1 cellular context compared by ENCODE assay signal in the genomic region with DNA sequence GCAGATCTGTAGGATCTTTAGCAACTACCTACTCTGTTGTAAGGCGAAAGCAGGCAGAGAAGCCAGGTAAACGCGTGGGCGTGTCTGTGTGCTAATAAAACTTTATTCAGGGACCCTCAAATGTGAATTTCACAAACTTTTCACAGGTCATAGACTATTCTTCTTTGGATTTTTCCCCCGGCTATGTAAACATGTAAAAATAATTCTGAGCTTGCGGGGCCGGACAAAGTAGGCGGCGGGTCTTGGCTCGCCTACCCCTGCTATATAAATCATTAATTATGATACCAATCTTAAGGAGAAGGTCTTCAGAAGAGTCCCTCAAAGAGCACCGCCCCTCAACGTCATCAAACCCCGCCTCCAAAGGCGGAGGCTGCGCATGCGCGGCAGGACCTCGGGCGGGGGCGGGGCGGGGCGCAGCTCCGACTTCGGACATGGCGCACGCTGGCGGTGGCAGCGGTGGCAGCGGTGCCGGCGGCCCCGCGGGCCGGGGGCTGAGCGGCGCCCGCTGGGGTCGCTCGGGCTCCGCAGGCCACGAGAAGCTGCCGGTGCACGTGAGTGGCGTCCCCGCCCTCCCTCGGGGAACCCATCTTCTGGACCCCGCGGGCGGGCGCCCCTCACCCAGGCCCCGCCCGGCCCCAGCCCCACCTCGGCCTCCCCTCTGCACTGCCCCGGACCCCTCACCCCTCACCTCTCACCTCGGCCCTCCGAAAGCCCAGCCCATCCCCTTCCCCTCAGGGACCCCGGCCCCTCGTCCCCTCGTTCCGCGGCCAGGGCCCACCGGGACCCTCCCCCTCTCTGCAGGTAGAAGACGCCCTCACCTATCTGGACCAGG.
TF ChIP-seq lines count a peak whose summit lies in the region.

A gene with protein sequence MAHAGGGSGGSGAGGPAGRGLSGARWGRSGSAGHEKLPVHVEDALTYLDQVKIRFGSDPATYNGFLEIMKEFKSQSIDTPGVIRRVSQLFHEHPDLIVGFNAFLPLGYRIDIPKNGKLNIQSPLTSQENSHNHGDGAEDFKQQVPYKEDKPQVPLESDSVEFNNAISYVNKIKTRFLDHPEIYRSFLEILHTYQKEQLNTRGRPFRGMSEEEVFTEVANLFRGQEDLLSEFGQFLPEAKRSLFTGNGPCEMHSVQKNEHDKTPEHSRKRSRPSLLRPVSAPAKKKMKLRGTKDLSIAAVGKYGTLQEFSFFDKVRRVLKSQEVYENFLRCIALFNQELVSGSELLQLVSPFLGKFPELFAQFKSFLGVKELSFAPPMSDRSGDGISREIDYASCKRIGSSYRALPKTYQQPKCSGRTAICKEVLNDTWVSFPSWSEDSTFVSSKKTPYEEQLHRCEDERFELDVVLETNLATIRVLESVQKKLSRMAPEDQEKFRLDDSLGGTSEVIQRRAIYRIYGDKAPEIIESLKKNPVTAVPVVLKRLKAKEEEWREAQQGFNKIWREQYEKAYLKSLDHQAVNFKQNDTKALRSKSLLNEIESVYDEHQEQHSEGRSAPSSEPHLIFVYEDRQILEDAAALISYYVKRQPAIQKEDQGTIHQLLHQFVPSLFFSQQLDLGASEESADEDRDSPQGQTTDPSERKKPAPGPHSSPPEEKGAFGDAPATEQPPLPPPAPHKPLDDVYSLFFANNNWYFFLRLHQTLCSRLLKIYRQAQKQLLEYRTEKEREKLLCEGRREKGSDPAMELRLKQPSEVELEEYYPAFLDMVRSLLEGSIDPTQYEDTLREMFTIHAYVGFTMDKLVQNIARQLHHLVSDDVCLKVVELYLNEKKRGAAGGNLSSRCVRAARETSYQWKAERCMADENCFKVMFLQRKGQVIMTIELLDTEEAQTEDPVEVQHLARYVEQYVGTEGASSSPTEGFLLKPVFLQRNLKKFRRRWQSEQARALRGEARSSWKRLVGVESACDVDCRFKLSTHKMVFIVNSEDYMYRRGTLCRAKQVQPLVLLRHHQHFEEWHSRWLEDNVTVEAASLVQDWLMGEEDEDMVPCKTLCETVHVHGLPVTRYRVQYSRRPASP (plus strand): TSS at position 409 of the 832 bp plus-strand sequence. CDS start 23 bp downstream, at position 432.

TF ChIP-seq in SK-N-SH, 30 proteins besides CTCF, POLR2A, EP300 and RAD21:
- TF ChIP-seq, protein P1, sequence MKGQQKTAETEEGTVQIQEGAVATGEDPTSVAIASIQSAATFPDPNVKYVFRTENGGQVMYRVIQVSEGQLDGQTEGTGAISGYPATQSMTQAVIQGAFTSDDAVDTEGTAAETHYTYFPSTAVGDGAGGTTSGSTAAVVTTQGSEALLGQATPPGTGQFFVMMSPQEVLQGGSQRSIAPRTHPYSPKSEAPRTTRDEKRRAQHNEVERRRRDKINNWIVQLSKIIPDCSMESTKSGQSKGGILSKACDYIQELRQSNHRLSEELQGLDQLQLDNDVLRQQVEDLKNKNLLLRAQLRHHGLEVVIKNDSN (IDR thresholded peaks at IDR 0.05; ENCODE audit: borderline replicate concordance, low read depth), result no peak
- no peak for TF ChIP-seq FOXJ3 (CRISPR knock-in tag; IDR thresholded peaks at IDR 0.05)
- TF ChIP-seq RXRA (IDR thresholded peaks at IDR 0.05; ENCODE audit: borderline replicate concordance, low read depth), result no peak
- TF ChIP-seq RCOR1 (IDR thresholded peaks at IDR 0.05; ENCODE audit: low read length), result no peak
- TF ChIP-seq, protein P2, sequence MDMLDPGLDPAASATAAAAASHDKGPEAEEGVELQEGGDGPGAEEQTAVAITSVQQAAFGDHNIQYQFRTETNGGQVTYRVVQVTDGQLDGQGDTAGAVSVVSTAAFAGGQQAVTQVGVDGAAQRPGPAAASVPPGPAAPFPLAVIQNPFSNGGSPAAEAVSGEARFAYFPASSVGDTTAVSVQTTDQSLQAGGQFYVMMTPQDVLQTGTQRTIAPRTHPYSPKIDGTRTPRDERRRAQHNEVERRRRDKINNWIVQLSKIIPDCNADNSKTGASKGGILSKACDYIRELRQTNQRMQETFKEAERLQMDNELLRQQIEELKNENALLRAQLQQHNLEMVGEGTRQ (IDR thresholded peaks at IDR 0.05; ENCODE audit: borderline replicate concordance, low read depth, low read length), result no peak
- 0 out of 2 replicates have a peak, but pooled peaks have one; percentile 11 for TF ChIP-seq GATA2 (CRISPR knock-in tag; IDR thresholded peaks at IDR 0.05)
- no peak for TF ChIP-seq FOXM1 (IDR thresholded peaks at IDR 0.05; ENCODE audit: low read depth)
- no peak for TF ChIP-seq EZH2phosphoT487 (IDR thresholded peaks at IDR 0.05; ENCODE audit: borderline replicate concordance, low read depth)
- peak; percentile 81 for TF ChIP-seq MXI1 (IDR thresholded peaks at IDR 0.05; ENCODE audit: low read depth, low read length)
- peak; percentile 50 for TF ChIP-seq CHD2 (IDR thresholded peaks at IDR 0.05; ENCODE audit: low read length, partially characterized antibody)
- TF ChIP-seq GABPA (IDR thresholded peaks at IDR 0.05; ENCODE audit: low read depth), result no peak
- no peak for TF ChIP-seq RFX5 (IDR thresholded peaks at IDR 0.05; ENCODE audit: low read length)
- TF ChIP-seq MEF2A (IDR thresholded peaks at IDR 0.05; ENCODE audit: borderline replicate concordance, low read depth), result no peak
- peak; percentile 79 for TF ChIP-seq TAF1 (IDR thresholded peaks at IDR 0.05; ENCODE audit: borderline replicate concordance, low read depth, low read length)
- TF ChIP-seq NRF1 (IDR thresholded peaks at IDR 0.05; ENCODE audit: low read depth, low read length), result peak; percentile 93
- peak; percentile 53; the same call in 1 of the 2 replicates for TF ChIP-seq SIN3A (IDR thresholded peaks at IDR 0.05; ENCODE audit: borderline replicate concordance, low read depth, low read length)
- no peak for TF ChIP-seq TEAD4 (IDR thresholded peaks at IDR 0.05; ENCODE audit: borderline replicate concordance, insufficient read depth)
- TF ChIP-seq YY1 (IDR thresholded peaks at IDR 0.05; ENCODE audit: low read depth), result peak; percentile 73
- TF ChIP-seq POLR2AphosphoS5 (IDR thresholded peaks at IDR 0.05; ENCODE audit: low read depth, low read length), result peak; percentile 74
- TF ChIP-seq, protein P3, sequence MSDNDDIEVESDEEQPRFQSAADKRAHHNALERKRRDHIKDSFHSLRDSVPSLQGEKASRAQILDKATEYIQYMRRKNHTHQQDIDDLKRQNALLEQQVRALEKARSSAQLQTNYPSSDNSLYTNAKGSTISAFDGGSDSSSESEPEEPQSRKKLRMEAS (IDR thresholded peaks at IDR 0.05; ENCODE audit: low read depth), result no peak
- no peak for TF ChIP-seq TCF12 (IDR thresholded peaks at IDR 0.05)
- no peak for TF ChIP-seq FOSL2 (IDR thresholded peaks at IDR 0.05; ENCODE audit: borderline replicate concordance, low read depth)
- no peak for TF ChIP-seq NFIC (IDR thresholded peaks at IDR 0.05; ENCODE audit: borderline replicate concordance)
- TF ChIP-seq ELF1 (IDR thresholded peaks at IDR 0.05), result no peak
- TF ChIP-seq, protein P4, sequence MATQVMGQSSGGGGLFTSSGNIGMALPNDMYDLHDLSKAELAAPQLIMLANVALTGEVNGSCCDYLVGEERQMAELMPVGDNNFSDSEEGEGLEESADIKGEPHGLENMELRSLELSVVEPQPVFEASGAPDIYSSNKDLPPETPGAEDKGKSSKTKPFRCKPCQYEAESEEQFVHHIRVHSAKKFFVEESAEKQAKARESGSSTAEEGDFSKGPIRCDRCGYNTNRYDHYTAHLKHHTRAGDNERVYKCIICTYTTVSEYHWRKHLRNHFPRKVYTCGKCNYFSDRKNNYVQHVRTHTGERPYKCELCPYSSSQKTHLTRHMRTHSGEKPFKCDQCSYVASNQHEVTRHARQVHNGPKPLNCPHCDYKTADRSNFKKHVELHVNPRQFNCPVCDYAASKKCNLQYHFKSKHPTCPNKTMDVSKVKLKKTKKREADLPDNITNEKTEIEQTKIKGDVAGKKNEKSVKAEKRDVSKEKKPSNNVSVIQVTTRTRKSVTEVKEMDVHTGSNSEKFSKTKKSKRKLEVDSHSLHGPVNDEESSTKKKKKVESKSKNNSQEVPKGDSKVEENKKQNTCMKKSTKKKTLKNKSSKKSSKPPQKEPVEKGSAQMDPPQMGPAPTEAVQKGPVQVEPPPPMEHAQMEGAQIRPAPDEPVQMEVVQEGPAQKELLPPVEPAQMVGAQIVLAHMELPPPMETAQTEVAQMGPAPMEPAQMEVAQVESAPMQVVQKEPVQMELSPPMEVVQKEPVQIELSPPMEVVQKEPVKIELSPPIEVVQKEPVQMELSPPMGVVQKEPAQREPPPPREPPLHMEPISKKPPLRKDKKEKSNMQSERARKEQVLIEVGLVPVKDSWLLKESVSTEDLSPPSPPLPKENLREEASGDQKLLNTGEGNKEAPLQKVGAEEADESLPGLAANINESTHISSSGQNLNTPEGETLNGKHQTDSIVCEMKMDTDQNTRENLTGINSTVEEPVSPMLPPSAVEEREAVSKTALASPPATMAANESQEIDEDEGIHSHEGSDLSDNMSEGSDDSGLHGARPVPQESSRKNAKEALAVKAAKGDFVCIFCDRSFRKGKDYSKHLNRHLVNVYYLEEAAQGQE (IDR thresholded peaks at IDR 0.05; ENCODE audit: low read depth, low read length), result no peak
- TF ChIP-seq, protein P5, sequence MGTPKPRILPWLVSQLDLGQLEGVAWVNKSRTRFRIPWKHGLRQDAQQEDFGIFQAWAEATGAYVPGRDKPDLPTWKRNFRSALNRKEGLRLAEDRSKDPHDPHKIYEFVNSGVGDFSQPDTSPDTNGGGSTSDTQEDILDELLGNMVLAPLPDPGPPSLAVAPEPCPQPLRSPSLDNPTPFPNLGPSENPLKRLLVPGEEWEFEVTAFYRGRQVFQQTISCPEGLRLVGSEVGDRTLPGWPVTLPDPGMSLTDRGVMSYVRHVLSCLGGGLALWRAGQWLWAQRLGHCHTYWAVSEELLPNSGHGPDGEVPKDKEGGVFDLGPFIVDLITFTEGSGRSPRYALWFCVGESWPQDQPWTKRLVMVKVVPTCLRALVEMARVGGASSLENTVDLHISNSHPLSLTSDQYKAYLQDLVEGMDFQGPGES (IDR thresholded peaks at IDR 0.05; ENCODE audit: low read depth, low read length), result no peak
